In genomic region chr20:50343125-50343489, GRCh38 we compare ENCODE assay signal across 12 cellular contexts.
DNase-seq lines count a peak whose midpoint lies in the region; ATAC-seq and TF ChIP-seq lines count a peak whose summit lies in the region.
"Had no signal": no experiment of that assay in that cellular context is flagged by ENCODE, and none has a peak within 500 bp of the region (broad histone marks: within the 10 kb centered on the region; RNA-seq: fewer than 3 reads in every experiment).

No MANE protein-coding gene starts in this region.

- ATAC-seq in activated CD8-positive, alpha-beta T cell treated with anti-CD3 and anti-CD28 coated beads, Interleukin-2, amount 10 ng/mL, durations not matched to agents 7 days and 5 days: no peak
- no peak for ATAC-seq in activated CD8-positive, alpha-beta T cell treated with anti-CD3 and anti-CD28 coated beads for 36 hours
- ATAC-seq: Right ventricle myocardium inferior had no signal

- H3K4me3 ChIP-seq in BLaER1 treated with 17β-estradiol and CSF1 and Interleukin-3, amounts not matched to agents 10 nM and 100 nM: no peak overlapping the region
- H3K4me3 ChIP-seq in mammary epithelial cell (replicated peaks in 1 of 3; ENCODE audit: insufficient read depth in 1 of 3, low read depth in 2 of 3, low read length in 3 of 3) (no peak overlapping the region), sigmoid colon (no peak overlapping the region), SK-N-SH (ENCODE audit: low read depth in 2 of 2, low read length in 1 of 2) (no peak overlapping the region)
- H3K4me3 ChIP-seq: MG63, SJSA1 had no signal

- TF ChIP-seq CTCF in activated CD8-positive, alpha-beta T cell treated with anti-CD3 and anti-CD28 coated beads for 36 hours (IDR thresholded peaks at IDR 0.05): no peak
- TF ChIP-seq CTCF in mammary epithelial cell (conservative IDR thresholded peaks at IDR 0.05 in 1 of 2, IDR thresholded peaks at IDR 0.05 in 1 of 2; ENCODE audit: extremely low read depth in 1 of 2, insufficient read depth in 1 of 2, low read depth in 1 of 2, low read length in 2 of 2) (no peak), sigmoid colon (IDR thresholded peaks at IDR 0.05) (no peak), SK-N-SH (IDR thresholded peaks at IDR 0.05) (no peak)

- H3K9ac ChIP-seq in BLaER1 treated with 17β-estradiol and CSF1 and Interleukin-3, amounts not matched to agents 10 nM and 100 nM: no peak overlapping the region; a peak in 1 of 22 replicates
- H3K9ac ChIP-seq in mammary epithelial cell (ENCODE audit: insufficient read depth, low read length): no peak overlapping the region
- no peak overlapping the region for H3K9ac ChIP-seq in SK-N-SH

- no peak overlapping the region for H3K27ac ChIP-seq in BLaER1 treated with 17β-estradiol and CSF1 and Interleukin-3, amounts not matched to agents 10 nM and 100 nM
- H3K27ac ChIP-seq in mammary epithelial cell (ENCODE audit: insufficient read depth, low read depth, low read length) (no peak overlapping the region), sigmoid colon (no peak overlapping the region), SK-N-SH (ENCODE audit: low read depth in 2 of 2, low read length in 1 of 2) (no peak overlapping the region)
- H3K27ac ChIP-seq: SJSA1 had no signal

- H3K9me3 ChIP-seq in BLaER1 treated with 17β-estradiol and CSF1 and Interleukin-3, amounts not matched to agents 10 nM and 100 nM (replicated peaks in 1 of 11): no peaks in the 10 kb centered on the region
- H3K9me3 ChIP-seq in mammary epithelial cell (replicated peaks; ENCODE audit: insufficient read depth, low read length) (no peaks in the 10 kb centered on the region), sigmoid colon (no peaks in the 10 kb centered on the region), SK-N-SH (no peaks in the 10 kb centered on the region)
- H3K9me3 ChIP-seq: MG63, SJSA1 had no signal

- H3K36me3 Mint-ChIP-seq in activated CD8-positive, alpha-beta T cell treated with anti-CD3 and anti-CD28 coated beads, Interleukin-2, amount 10 ng/mL, durations not matched to agents 7 days and 5 days (ENCODE audit: low read depth): no peaks in the 10 kb centered on the region
- H3K36me3 Mint-ChIP-seq in activated CD8-positive, alpha-beta T cell treated with anti-CD3 and anti-CD28 coated beads for 36 hours (ENCODE audit: low read depth): no peaks in the 10 kb centered on the region

- H3K27me3 Mint-ChIP-seq in activated CD8-positive, alpha-beta T cell treated with anti-CD3 and anti-CD28 coated beads, Interleukin-2, amount 10 ng/mL, durations not matched to agents 7 days and 5 days (ENCODE audit: low read depth): no peaks in the 10 kb centered on the region
- peaks cover 8% of the 10 kb centered on the region for H3K27me3 Mint-ChIP-seq in activated CD8-positive, alpha-beta T cell treated with anti-CD3 and anti-CD28 coated beads for 36 hours

- BruUV-seq in mammary epithelial cell (replicated peaks; lab: Mats Ljungman, UMichigan): no TSS peak

- peak overlapping the region; percentile 85 to 99 (median 95) for H3K4me2 ChIP-seq in BLaER1 treated with 17β-estradiol and CSF1 and Interleukin-3, amounts not matched to agents 10 nM and 100 nM
- H3K4me2 ChIP-seq in mammary epithelial cell (ENCODE audit: insufficient read depth, low read depth, low read length) (no peak overlapping the region), SK-N-SH (no peak overlapping the region)

- TF ChIP-seq EP300 in sigmoid colon (IDR thresholded peaks at IDR 0.05) (no peak), SK-N-SH (IDR thresholded peaks at IDR 0.05; ENCODE audit: borderline replicate concordance in 1 of 2, low read depth in 1 of 2, low read length in 1 of 2) (no peak)

- TF ChIP-seq POLR2A in sigmoid colon (IDR thresholded peaks at IDR 0.05): no peak

- H3K79me2 ChIP-seq in mammary epithelial cell (ENCODE audit: insufficient read depth, low read length): no peaks in the 10 kb centered on the region
- H3K79me2 ChIP-seq in SK-N-SH (ENCODE audit: insufficient read depth): no peaks in the 10 kb centered on the region

- intact Hi-C loops in activated CD8-positive, alpha-beta T cell treated with anti-CD3 and anti-CD28 coated beads for 36 hours (cut with micrococcal nuclease): loop anchor here (5.0 kb wide), 1 partner anchor 151 kb away; the partner anchor contains the start of gene CEBPB
- intact Hi-C loops in mammary epithelial cell (cut with micrococcal nuclease) (no loop called here), sigmoid colon (cut with DNase I) (no loop called here)

- peak overlapping the region; percentile 61 for H2AFZ ChIP-seq in mammary epithelial cell (ENCODE audit: low read depth, low read length)
- H2AFZ ChIP-seq in SK-N-SH (ENCODE audit: low read depth): no peak overlapping the region

- peaks cover 99 to 100% (median 100%) of the 10 kb centered on the region in 10 experiments for H3K4me1 ChIP-seq in BLaER1 treated with 17β-estradiol and CSF1 and Interleukin-3, amounts not matched to agents 10 nM and 100 nM
- peaks cover 31% of the 10 kb centered on the region for H3K4me1 ChIP-seq in mammary epithelial cell (ENCODE audit: insufficient read depth, low read length)
- H3K4me1 ChIP-seq in sigmoid colon: peaks cover 0 to 27% (median 16%) of the 10 kb centered on the region in 4 donors
- H3K4me1 ChIP-seq in SK-N-SH (ENCODE audit: control insufficient read depth in 1 of 2, insufficient read depth in 2 of 2, low read depth in 1 of 2, low read length in 1 of 2): peaks cover 13 to 39% of the 10 kb centered on the region in 2 experiments; a peak in 3 of 4 replicates

- dilution Hi-C loops in mammary epithelial cell (cut with HindIII; ENCODE audit: low sequenced_read_pairs): no loop called here

- no peak overlapping the region for H3K4me3 Mint-ChIP-seq in activated CD8-positive, alpha-beta T cell treated with anti-CD3 and anti-CD28 coated beads, Interleukin-2, amount 10 ng/mL, durations not matched to agents 7 days and 5 days
- no peak overlapping the region for H3K4me3 Mint-ChIP-seq in activated CD8-positive, alpha-beta T cell treated with anti-CD3 and anti-CD28 coated beads for 36 hours

- in situ Hi-C loops in mammary epithelial cell (cut with MboI; ENCODE audit: low sequenced_read_pairs in 2 of 2): no loop called here

- peaks cover 82% of the 10 kb centered on the region for H3K4me1 Mint-ChIP-seq in activated CD8-positive, alpha-beta T cell treated with anti-CD3 and anti-CD28 coated beads, Interleukin-2, amount 10 ng/mL, durations not matched to agents 7 days and 5 days (ENCODE audit: low read depth)
- H3K4me1 Mint-ChIP-seq in activated CD8-positive, alpha-beta T cell treated with anti-CD3 and anti-CD28 coated beads for 36 hours (ENCODE audit: low read depth): peaks cover 39% of the 10 kb centered on the region

- H4K20me1 ChIP-seq in BLaER1 treated with 17β-estradiol and CSF1 and Interleukin-3, amounts not matched to agents 10 nM and 100 nM: peaks cover 0 to 43% (median 0%) of the 10 kb centered on the region in 11 experiments; a peak in 5 of 22 replicates
- no peaks in the 10 kb centered on the region for H4K20me1 ChIP-seq in mammary epithelial cell (ENCODE audit: insufficient read depth, low read length)
- no peaks in the 10 kb centered on the region for H4K20me1 ChIP-seq in SK-N-SH (ENCODE audit: insufficient read depth)

- POLR2A ChIA-PET in activated CD8-positive, alpha-beta T cell treated with anti-CD3 and anti-CD28 coated beads, Interleukin-2, amount 10 ng/mL, durations not matched to agents 7 days and 5 days (lab: Charles Lee): no interaction called here
- POLR2A ChIA-PET in activated CD8-positive, alpha-beta T cell treated with anti-CD3 and anti-CD28 coated beads for 36 hours (lab: Charles Lee): no interaction called here
- POLR2A ChIA-PET in SK-N-SH (lab: Yijun Ruan, JAX): no interaction called here

- no peaks in the 10 kb centered on the region for H3K9me2 ChIP-seq in SK-N-SH

- WGBS in mammary epithelial cell (ENCODE audit: low coverage, missing lambda C conversion rate): 68% methylated on average over 9 of the region's 10 CpGs
- 88 to 90% methylated on average over 10 of the region's 10 CpGs for WGBS in sigmoid colon, 2 donors
- WGBS in SK-N-SH (ENCODE audit: low lambda C conversion rate): 74% methylated on average over 6 of the region's 10 CpGs

- no peak for DNase-seq in activated CD8-positive, alpha-beta T cell treated with anti-CD3 and anti-CD28 coated beads, Interleukin-2, amount 10 ng/mL, durations not matched to agents 7 days and 5 days
- DNase-seq in activated CD8-positive, alpha-beta T cell treated with anti-CD3 and anti-CD28 coated beads for 36 hours: no peak
- DNase-seq in mammary epithelial cell: no peak
- DNase-seq in sigmoid colon: peak; percentile 53
- DNase-seq in SK-N-SH: no peak
- DNase-seq in NCI-H1105 treated with DMSO at 0.1 percent for 48 hours (lab: John Stamatoyannopoulos, UW): no peak
- DNase-seq: Kasumi-1, MG63, NCI-H1417 treated with DMSO at 0.1 percent for 48 hours had no signal

- TF ChIP-seq RAD21 in SK-N-SH (IDR thresholded peaks at IDR 0.05; ENCODE audit: low read length): no peak

- H3K9me3 Mint-ChIP-seq in activated CD8-positive, alpha-beta T cell treated with anti-CD3 and anti-CD28 coated beads, Interleukin-2, amount 10 ng/mL, durations not matched to agents 7 days and 5 days (ENCODE audit: insufficient read depth): no peaks in the 10 kb centered on the region
- no peaks in the 10 kb centered on the region for H3K9me3 Mint-ChIP-seq in activated CD8-positive, alpha-beta T cell treated with anti-CD3 and anti-CD28 coated beads for 36 hours

- H3K27ac Mint-ChIP-seq in activated CD8-positive, alpha-beta T cell treated with anti-CD3 and anti-CD28 coated beads, Interleukin-2, amount 10 ng/mL, durations not matched to agents 7 days and 5 days: peak overlapping the region; percentile 18
- H3K27ac Mint-ChIP-seq in activated CD8-positive, alpha-beta T cell treated with anti-CD3 and anti-CD28 coated beads for 36 hours: no peak overlapping the region

- peaks cover 4% of the 10 kb centered on the region for H3F3A ChIP-seq in SK-N-SH (replicated peaks; ENCODE audit: insufficient read depth)

- H3K36me3 ChIP-seq in BLaER1 treated with 17β-estradiol and CSF1 and Interleukin-3, amounts not matched to agents 10 nM and 100 nM: no peaks in the 10 kb centered on the region
- H3K36me3 ChIP-seq in mammary epithelial cell (ENCODE audit: insufficient read depth, low read length) (no peaks in the 10 kb centered on the region), sigmoid colon (no peaks in the 10 kb centered on the region), SK-N-SH (replicated peaks in 1 of 2; ENCODE audit: control insufficient read depth in 1 of 2, insufficient read depth in 2 of 2, low read length in 1 of 2) (no peaks in the 10 kb centered on the region)
- H3K36me3 ChIP-seq: MG63, SJSA1 had no signal

- H3K27me3 ChIP-seq in BLaER1 treated with 17β-estradiol and CSF1 and Interleukin-3, amounts not matched to agents 10 nM and 100 nM: peaks cover 33 to 76% (median 56%) of the 10 kb centered on the region in 11 experiments
- H3K27me3 ChIP-seq in mammary epithelial cell (ENCODE audit: insufficient read depth, low read length) (no peaks in the 10 kb centered on the region), sigmoid colon (no peaks in the 10 kb centered on the region), SK-N-SH (ENCODE audit: insufficient read depth) (no peaks in the 10 kb centered on the region)
- H3K27me3 ChIP-seq: MG63, SJSA1 had no signal

- CTCF ChIA-PET in activated CD8-positive, alpha-beta T cell treated with anti-CD3 and anti-CD28 coated beads, Interleukin-2, amount 10 ng/mL, durations not matched to agents 7 days and 5 days (lab: Charles Lee): no interaction called here
- CTCF ChIA-PET in activated CD8-positive, alpha-beta T cell treated with anti-CD3 and anti-CD28 coated beads for 36 hours (lab: Charles Lee): no interaction called here
- CTCF ChIA-PET in mammary epithelial cell (lab: Charles Lee; ENCODE audit: low non-redundant PET): no interaction called here
- CTCF ChIA-PET in SK-N-SH (lab: Yijun Ruan, JAX): no interaction called here

Comparison
In these comparisons a context has a peak if more than half of its experiments do, and no peak if none do; other contexts are left out.
1. H3K4me2 ChIP-seq: peak in BLaER1 treated with 17β-estradiol and CSF1 and Interleukin-3, amounts not matched to agents 10 nM and 100 nM (11 of 11); none in mammary epithelial cell (single experiment) and SK-N-SH (single experiment).